2 cellular contexts compared by ENCODE assay signal in the genomic region with DNA sequence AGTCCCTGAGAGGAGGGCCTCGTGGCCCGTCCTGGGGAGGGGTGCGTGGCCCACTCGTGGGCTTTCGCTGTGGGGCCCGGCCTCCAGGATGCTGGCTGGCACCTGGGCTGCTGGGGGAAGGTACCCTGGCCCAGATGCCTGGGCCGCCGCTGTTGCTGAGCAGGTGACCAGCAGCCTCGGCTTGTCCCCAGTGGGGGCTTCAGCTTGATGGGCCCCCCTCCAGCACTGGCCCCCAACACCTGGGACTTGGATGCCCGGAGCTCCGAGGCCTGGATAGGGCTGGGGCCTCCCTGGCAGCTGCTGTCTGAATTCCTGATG.
TF ChIP-seq lines count a peak whose summit lies in the region.

No MANE protein-coding gene starts in this region.

TF ChIP-seq in HCT116, 20 proteins besides CTCF, POLR2A, EP300 and RAD21:
- TF ChIP-seq JUND (IDR thresholded peaks at IDR 0.05), result no peak
- TF ChIP-seq, protein P1, sequence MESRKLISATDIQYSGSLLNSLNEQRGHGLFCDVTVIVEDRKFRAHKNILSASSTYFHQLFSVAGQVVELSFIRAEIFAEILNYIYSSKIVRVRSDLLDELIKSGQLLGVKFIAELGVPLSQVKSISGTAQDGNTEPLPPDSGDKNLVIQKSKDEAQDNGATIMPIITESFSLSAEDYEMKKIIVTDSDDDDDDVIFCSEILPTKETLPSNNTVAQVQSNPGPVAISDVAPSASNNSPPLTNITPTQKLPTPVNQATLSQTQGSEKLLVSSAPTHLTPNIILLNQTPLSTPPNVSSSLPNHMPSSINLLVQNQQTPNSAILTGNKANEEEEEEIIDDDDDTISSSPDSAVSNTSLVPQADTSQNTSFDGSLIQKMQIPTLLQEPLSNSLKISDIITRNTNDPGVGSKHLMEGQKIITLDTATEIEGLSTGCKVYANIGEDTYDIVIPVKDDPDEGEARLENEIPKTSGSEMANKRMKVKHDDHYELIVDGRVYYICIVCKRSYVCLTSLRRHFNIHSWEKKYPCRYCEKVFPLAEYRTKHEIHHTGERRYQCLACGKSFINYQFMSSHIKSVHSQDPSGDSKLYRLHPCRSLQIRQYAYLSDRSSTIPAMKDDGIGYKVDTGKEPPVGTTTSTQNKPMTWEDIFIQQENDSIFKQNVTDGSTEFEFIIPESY (IDR thresholded peaks at IDR 0.05; ENCODE audit: extremely low read depth, insufficient replicate concordance, low read length), result no peak
- TF ChIP-seq ELF1 (IDR thresholded peaks at IDR 0.05; ENCODE audit: borderline replicate concordance, low read depth), result no peak
- TF ChIP-seq POLR2AphosphoS5 (IDR thresholded peaks at IDR 0.05; ENCODE audit: low read depth, low read length), result no peak
- TF ChIP-seq SRF (IDR thresholded peaks at IDR 0.05; ENCODE audit: low read depth), result no peak

TF ChIP-seq in WTC11, 78 proteins besides CTCF, POLR2A, EP300 and RAD21:
- 0 out of 2 replicates have a peak, but pooled peaks have one; percentile 20 for TF ChIP-seq TP53 (CRISPR knock-in tag; IDR thresholded peaks at IDR 0.05)
- TF ChIP-seq, protein P2, sequence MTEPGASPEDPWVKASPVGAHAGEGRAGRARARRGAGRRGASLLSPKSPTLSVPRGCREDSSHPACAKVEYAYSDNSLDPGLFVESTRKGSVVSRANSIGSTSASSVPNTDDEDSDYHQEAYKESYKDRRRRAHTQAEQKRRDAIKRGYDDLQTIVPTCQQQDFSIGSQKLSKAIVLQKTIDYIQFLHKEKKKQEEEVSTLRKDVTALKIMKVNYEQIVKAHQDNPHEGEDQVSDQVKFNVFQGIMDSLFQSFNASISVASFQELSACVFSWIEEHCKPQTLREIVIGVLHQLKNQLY (CRISPR knock-in tag; IDR thresholded peaks at IDR 0.05), result no peak
